Comparison of ENCODE assay signal across 1 cellular context in genomic region chr2:218285604-218286003, GRCh38.
TF ChIP-seq lines count a peak whose summit lies in the region.

No MANE protein-coding gene starts in this region.

TF ChIP-seq in GM23338, 12 proteins besides CTCF, POLR2A, EP300 and RAD21 (continued from another document):
- no peak for TF ChIP-seq ZNF462 (CRISPR knock-in tag; IDR thresholded peaks at IDR 0.05)
